In genomic region chr3:184296616-184297015, GRCh38 we compare ENCODE assay signal across 1 cellular context.
TF ChIP-seq lines count a peak whose summit lies in the region.

No MANE protein-coding gene starts in this region.

TF ChIP-seq in HepG2, 621 proteins besides CTCF, POLR2A, EP300 and RAD21:
- TF ChIP-seq SAFB2 (CRISPR knock-in tag; IDR thresholded peaks at IDR 0.05; ENCODE audit: borderline replicate concordance, low read depth) (no peak), ZNF704 (CRISPR knock-in tag; IDR thresholded peaks at IDR 0.05; ENCODE audit: borderline replicate concordance) (no peak), ZNF18 (CRISPR knock-in tag; IDR thresholded peaks at IDR 0.05; ENCODE audit: insufficient replicate concordance) (no peak), ZNF24 (IDR thresholded peaks at IDR 0.05) (peak; percentile 61; the same call in 1 of the 2 replicates), ZFP1 (CRISPR knock-in tag; IDR thresholded peaks at IDR 0.05) (no peak)
- TF ChIP-seq, protein P1, sequence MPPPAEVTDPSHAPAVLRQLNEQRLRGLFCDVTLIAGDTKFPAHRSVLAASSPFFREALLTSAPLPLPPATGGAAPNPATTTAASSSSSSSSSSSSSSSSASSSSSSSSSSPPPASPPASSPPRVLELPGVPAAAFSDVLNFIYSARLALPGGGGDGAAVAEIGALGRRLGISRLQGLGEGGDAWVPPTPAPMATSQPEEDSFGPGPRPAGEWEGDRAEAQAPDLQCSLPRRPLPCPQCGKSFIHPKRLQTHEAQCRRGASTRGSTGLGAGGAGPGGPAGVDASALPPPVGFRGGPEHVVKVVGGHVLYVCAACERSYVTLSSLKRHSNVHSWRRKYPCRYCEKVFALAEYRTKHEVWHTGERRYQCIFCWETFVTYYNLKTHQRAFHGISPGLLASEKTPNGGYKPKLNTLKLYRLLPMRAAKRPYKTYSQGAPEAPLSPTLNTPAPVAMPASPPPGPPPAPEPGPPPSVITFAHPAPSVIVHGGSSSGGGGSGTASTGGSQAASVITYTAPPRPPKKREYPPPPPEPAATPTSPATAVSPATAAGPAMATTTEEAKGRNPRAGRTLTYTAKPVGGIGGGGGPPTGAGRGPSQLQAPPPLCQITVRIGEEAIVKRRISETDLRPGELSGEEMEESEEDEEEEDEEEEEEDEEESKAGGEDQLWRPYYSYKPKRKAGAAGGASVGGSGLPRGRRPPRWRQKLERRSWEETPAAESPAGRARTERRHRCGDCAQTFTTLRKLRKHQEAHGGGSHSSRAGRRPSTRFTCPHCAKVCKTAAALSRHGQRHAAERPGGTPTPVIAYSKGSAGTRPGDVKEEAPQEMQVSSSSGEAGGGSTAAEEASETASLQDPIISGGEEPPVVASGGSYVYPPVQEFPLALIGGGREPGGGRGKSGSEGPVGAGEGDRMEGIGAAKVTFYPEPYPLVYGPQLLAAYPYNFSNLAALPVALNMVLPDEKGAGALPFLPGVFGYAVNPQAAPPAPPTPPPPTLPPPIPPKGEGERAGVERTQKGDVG (CRISPR knock-in tag; IDR thresholded peaks at IDR 0.05; ENCODE audit: borderline replicate concordance), result no peak
